ENCODE assay signal across 15 cellular contexts in genomic region chr1:152460529-152460899, GRCh38. TPM values are rescaled to one million over a fixed set of nuclear protein-coding genes. Genes with fewer than 3 reads are reported as not detected.
DNase-seq lines count a peak whose midpoint lies in the region; ATAC-seq and TF ChIP-seq lines count a peak whose summit lies in the region.
"Had no signal": no experiment of that assay in that cellular context is flagged by ENCODE, and none has a peak within 500 bp of the region (broad histone marks: within the 10 kb centered on the region; RNA-seq: fewer than 3 reads in every experiment).

No MANE protein-coding gene starts in this region.

- no peaks in the 10 kb centered on the region for H3K36me3 Mint-ChIP-seq in activated T-cell treated with anti-CD3 and anti-CD28 coated beads, Interleukin-2, amount 50 U/mL, for 24 hours (ENCODE audit: low read depth)
- no peaks in the 10 kb centered on the region for H3K36me3 Mint-ChIP-seq in activated T-cell treated with anti-CD3 and anti-CD28 coated beads, Interleukin-2, amount 50 U/mL, for 4 hours (ENCODE audit: insufficient read depth)
- H3K36me3 Mint-ChIP-seq in activated T-helper 17 cell treated with anti-CD3 and anti-CD28 coated beads, Interleukin-2, amount 50 U/mL, for 72 hours (ENCODE audit: low read depth) = no peaks in the 10 kb centered on the region
- no peaks in the 10 kb centered on the region for H3K36me3 Mint-ChIP-seq in nephron progenitor cell (ENCODE audit: low read depth)

- DNase-seq in activated T-cell treated with anti-CD3 and anti-CD28 coated beads, Interleukin-2, amount 50 U/mL, for 24 hours = no peak
- DNase-seq in activated T-cell treated with anti-CD3 and anti-CD28 coated beads, Interleukin-2, amount 50 U/mL, for 4 hours = no peak
- DNase-seq in nephron progenitor cell (no peak), HCEC 1CT (no peak), OCI-M1 (lab: John Stamatoyannopoulos, UW) (no peak)
- DNase-seq: NCI-H526 treated with DMSO at 0.1 percent for 48 hours, T1000 had no signal

- peak overlapping the region; percentile 78 for H3K27ac Mint-ChIP-seq in activated T-cell treated with anti-CD3 and anti-CD28 coated beads, Interleukin-2, amount 50 U/mL, for 24 hours
- peak overlapping the region; percentile 28 for H3K27ac Mint-ChIP-seq in activated T-helper 17 cell treated with anti-CD3 and anti-CD28 coated beads, Interleukin-2, amount 50 U/mL, for 72 hours
- H3K27ac Mint-ChIP-seq in nephron progenitor cell = no peak overlapping the region

- TF ChIP-seq CTCF in nephron progenitor cell (IDR thresholded peaks at IDR 0.05) = peak; percentile 1

- H3K9me3 Mint-ChIP-seq in activated T-cell treated with anti-CD3 and anti-CD28 coated beads, Interleukin-2, amount 50 U/mL, for 24 hours = no peaks in the 10 kb centered on the region
- no peaks in the 10 kb centered on the region for H3K9me3 Mint-ChIP-seq in activated T-cell treated with anti-CD3 and anti-CD28 coated beads, Interleukin-2, amount 50 U/mL, for 4 hours
- no peaks in the 10 kb centered on the region for H3K9me3 Mint-ChIP-seq in activated T-helper 17 cell treated with anti-CD3 and anti-CD28 coated beads, Interleukin-2, amount 50 U/mL, for 72 hours
- peaks cover 51% of the 10 kb centered on the region for H3K9me3 Mint-ChIP-seq in nephron progenitor cell

- H3K4me3 Mint-ChIP-seq in activated T-cell treated with anti-CD3 and anti-CD28 coated beads, Interleukin-2, amount 50 U/mL, for 24 hours = peak overlapping the region; percentile 49
- H3K4me3 Mint-ChIP-seq in activated T-cell treated with anti-CD3 and anti-CD28 coated beads, Interleukin-2, amount 50 U/mL, for 4 hours = no peak overlapping the region
- peak overlapping the region; percentile 52 for H3K4me3 Mint-ChIP-seq in activated T-helper 17 cell treated with anti-CD3 and anti-CD28 coated beads, Interleukin-2, amount 50 U/mL, for 72 hours
- H3K4me3 Mint-ChIP-seq in nephron progenitor cell = no peak overlapping the region

- H3K4me1 Mint-ChIP-seq in activated T-cell treated with anti-CD3 and anti-CD28 coated beads, Interleukin-2, amount 50 U/mL, for 24 hours (ENCODE audit: low read depth) = peaks cover 32% of the 10 kb centered on the region
- peaks cover 28% of the 10 kb centered on the region for H3K4me1 Mint-ChIP-seq in activated T-cell treated with anti-CD3 and anti-CD28 coated beads, Interleukin-2, amount 50 U/mL, for 4 hours (ENCODE audit: low read depth)
- H3K4me1 Mint-ChIP-seq in activated T-helper 17 cell treated with anti-CD3 and anti-CD28 coated beads, Interleukin-2, amount 50 U/mL, for 72 hours = peaks cover 11% of the 10 kb centered on the region
- no peaks in the 10 kb centered on the region for H3K4me1 Mint-ChIP-seq in nephron progenitor cell

- ATAC-seq in activated T-cell treated with anti-CD3 and anti-CD28 coated beads, Interleukin-2, amount 50 U/mL, for 4 hours = no peak
- ATAC-seq in HG02678 (IDR thresholded peaks at IDR 0.05; ENCODE audit: unreplicated experiment) (peak; percentile 3), HG02885 (IDR thresholded peaks at IDR 0.05; ENCODE audit: poor library complexity, unreplicated experiment) (no peak)
- ATAC-seq in activated T-helper 17 cell treated with anti-CD3 and anti-CD28 coated beads, Interleukin-2, amount 50 U/mL, for 72 hours (replicated peaks) = no peak

- no peaks in the 10 kb centered on the region for H3K27me3 Mint-ChIP-seq in activated T-cell treated with anti-CD3 and anti-CD28 coated beads, Interleukin-2, amount 50 U/mL, for 24 hours
- H3K27me3 Mint-ChIP-seq in activated T-cell treated with anti-CD3 and anti-CD28 coated beads, Interleukin-2, amount 50 U/mL, for 4 hours (ENCODE audit: low read depth) = no peaks in the 10 kb centered on the region
- no peaks in the 10 kb centered on the region for H3K27me3 Mint-ChIP-seq in activated T-helper 17 cell treated with anti-CD3 and anti-CD28 coated beads, Interleukin-2, amount 50 U/mL, for 72 hours
- H3K27me3 Mint-ChIP-seq in nephron progenitor cell (ENCODE audit: low read depth, poor library complexity) = peaks cover 6% of the 10 kb centered on the region

RNA-seq across cellular contexts. Expression of gene CRNN, which starts 46.5 kb away (rescaled TPM):
- not detected for total RNA-seq in activated T-cell treated with anti-CD3 and anti-CD28 coated beads, Interleukin-2, amount 50 U/mL, for 4 hours
- not detected for total RNA-seq in activated T-helper 17 cell treated with anti-CD3 and anti-CD28 coated beads, Interleukin-2, amount 50 U/mL, for 72 hours
- total RNA-seq: activated CD8-positive, alpha-beta memory T cell treated with anti-CD3 and anti-CD28 coated beads for 36 hours; H7; LHCN-M2; Right ventricle myocardium inferior; skeletal muscle tissue had no signal

RNA-seq across cellular contexts. Expression of gene LCE5A, which starts 50.1 kb away (rescaled TPM):
- not detected for total RNA-seq in activated T-cell treated with anti-CD3 and anti-CD28 coated beads, Interleukin-2, amount 50 U/mL, for 4 hours
- not detected for total RNA-seq in activated T-helper 17 cell treated with anti-CD3 and anti-CD28 coated beads, Interleukin-2, amount 50 U/mL, for 72 hours
- total RNA-seq: activated CD8-positive, alpha-beta memory T cell treated with anti-CD3 and anti-CD28 coated beads for 36 hours; H7; LHCN-M2; Right ventricle myocardium inferior; skeletal muscle tissue had no signal

RNA-seq across cellular contexts. Expression of gene CRCT1, which starts 53.8 kb away (rescaled TPM):
- total RNA-seq in activated T-cell treated with anti-CD3 and anti-CD28 coated beads, Interleukin-2, amount 50 U/mL, for 4 hours = not detected
- total RNA-seq in activated T-helper 17 cell treated with anti-CD3 and anti-CD28 coated beads, Interleukin-2, amount 50 U/mL, for 72 hours = not detected
- total RNA-seq: activated CD8-positive, alpha-beta memory T cell treated with anti-CD3 and anti-CD28 coated beads for 36 hours; H7; LHCN-M2; Right ventricle myocardium inferior; skeletal muscle tissue had no signal

Comparison
In these comparisons a context has a peak if more than half of its experiments do, and no peak if none do; other contexts are left out.
1. H3K4me3 Mint-ChIP-seq: peak in activated T-cell treated with anti-CD3 and anti-CD28 coated beads, Interleukin-2, amount 50 U/mL, for 24 hours (single experiment) and activated T-helper 17 cell treated with anti-CD3 and anti-CD28 coated beads, Interleukin-2, amount 50 U/mL, for 72 hours (single experiment); none in activated T-cell treated with anti-CD3 and anti-CD28 coated beads, Interleukin-2, amount 50 U/mL, for 4 hours (single experiment) and nephron progenitor cell (single experiment).